In the genomic region with DNA sequence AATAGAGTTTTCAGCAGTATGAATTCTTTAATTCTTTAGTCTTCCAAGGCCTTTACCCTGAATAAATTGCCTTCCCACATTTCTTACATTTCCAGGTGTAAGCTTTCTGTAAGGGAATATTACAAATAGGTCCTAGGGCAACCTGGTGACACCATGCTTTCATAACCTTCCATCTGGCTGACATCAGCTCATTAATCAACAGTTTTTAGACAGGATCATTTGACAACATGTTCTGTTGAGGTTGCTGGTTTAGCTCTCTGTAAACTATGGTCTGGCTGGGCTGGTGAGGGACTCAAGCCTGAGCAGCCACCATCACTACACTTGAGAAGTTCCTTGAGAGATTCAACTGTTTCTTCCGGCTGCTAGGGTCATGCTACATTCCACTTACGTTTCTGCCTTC, we compare ENCODE assay signal across 2 cellular contexts.
TF ChIP-seq lines count a peak whose summit lies in the region.

No MANE protein-coding gene starts in this region.

TF ChIP-seq in IMR-90, 13 proteins besides CTCF, POLR2A, EP300 and RAD21:
- TF ChIP-seq RCOR1 (IDR thresholded peaks at IDR 0.05; ENCODE audit: insufficient replicate concordance, low read length): no peak
- no peak for TF ChIP-seq FOS (IDR thresholded peaks at IDR 0.05; ENCODE audit: low read depth, low read length)
- no peak for TF ChIP-seq MAZ (IDR thresholded peaks at IDR 0.05; ENCODE audit: borderline replicate concordance, low read depth, low read length)
- no peak for TF ChIP-seq SMC3 (IDR thresholded peaks at IDR 0.05; ENCODE audit: low read depth, low read length)
- no peak for TF ChIP-seq MXI1 (IDR thresholded peaks at IDR 0.05; ENCODE audit: borderline replicate concordance, low read depth, low read length)
- TF ChIP-seq NFE2L2 (IDR thresholded peaks at IDR 0.05; ENCODE audit: low read depth, low read length): no peak
- TF ChIP-seq RFX5 (IDR thresholded peaks at IDR 0.05; ENCODE audit: low read depth, low read length): no peak
- no peak for TF ChIP-seq BHLHE40 (IDR thresholded peaks at IDR 0.05; ENCODE audit: low read depth, low read length)
- TF ChIP-seq, protein P1, sequence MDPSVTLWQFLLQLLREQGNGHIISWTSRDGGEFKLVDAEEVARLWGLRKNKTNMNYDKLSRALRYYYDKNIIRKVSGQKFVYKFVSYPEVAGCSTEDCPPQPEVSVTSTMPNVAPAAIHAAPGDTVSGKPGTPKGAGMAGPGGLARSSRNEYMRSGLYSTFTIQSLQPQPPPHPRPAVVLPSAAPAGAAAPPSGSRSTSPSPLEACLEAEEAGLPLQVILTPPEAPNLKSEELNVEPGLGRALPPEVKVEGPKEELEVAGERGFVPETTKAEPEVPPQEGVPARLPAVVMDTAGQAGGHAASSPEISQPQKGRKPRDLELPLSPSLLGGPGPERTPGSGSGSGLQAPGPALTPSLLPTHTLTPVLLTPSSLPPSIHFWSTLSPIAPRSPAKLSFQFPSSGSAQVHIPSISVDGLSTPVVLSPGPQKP (IDR thresholded peaks at IDR 0.05; ENCODE audit: borderline replicate concordance, low read depth, low read length): no peak
- TF ChIP-seq, protein P2, sequence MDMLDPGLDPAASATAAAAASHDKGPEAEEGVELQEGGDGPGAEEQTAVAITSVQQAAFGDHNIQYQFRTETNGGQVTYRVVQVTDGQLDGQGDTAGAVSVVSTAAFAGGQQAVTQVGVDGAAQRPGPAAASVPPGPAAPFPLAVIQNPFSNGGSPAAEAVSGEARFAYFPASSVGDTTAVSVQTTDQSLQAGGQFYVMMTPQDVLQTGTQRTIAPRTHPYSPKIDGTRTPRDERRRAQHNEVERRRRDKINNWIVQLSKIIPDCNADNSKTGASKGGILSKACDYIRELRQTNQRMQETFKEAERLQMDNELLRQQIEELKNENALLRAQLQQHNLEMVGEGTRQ (IDR thresholded peaks at IDR 0.05; ENCODE audit: low read depth, low read length): no peak
- TF ChIP-seq MAFK (IDR thresholded peaks at IDR 0.05; ENCODE audit: low read depth, low read length): no peak
- TF ChIP-seq CHD1 (IDR thresholded peaks at IDR 0.05; ENCODE audit: low read depth, low read length): no peak

TF ChIP-seq in endothelial cell of umbilical vein, 7 proteins besides CTCF, POLR2A, EP300 and RAD21:
- TF ChIP-seq MYC (IDR thresholded peaks at IDR 0.05; ENCODE audit: low read depth, low read length): no peak
- peak; percentile 13 for TF ChIP-seq POLR2AphosphoS5 (IDR thresholded peaks at IDR 0.05; ENCODE audit: insufficient read depth, low read depth, low read length)
